Comparison of ENCODE assay signal across 1 cellular context in the genomic region with DNA sequence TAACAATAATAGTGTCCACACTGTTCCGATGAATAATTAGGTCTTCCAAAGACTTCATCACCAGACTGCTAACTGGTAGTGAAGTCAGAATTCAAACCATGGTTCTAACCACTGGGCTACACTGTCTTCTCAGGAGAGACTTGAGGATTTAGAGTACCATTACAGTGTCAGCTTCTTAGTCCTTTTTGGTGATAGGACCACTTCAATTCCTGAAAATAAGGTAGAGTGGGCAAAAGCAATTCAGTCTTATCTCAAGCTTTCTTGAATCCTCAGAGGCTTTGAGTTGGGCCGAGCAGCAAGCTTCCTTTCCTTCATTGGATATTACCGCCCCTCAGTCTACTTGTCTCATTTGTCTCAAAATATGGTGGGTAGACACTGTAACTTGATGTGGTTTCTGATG.
TF ChIP-seq lines count a peak whose summit lies in the region.

No MANE protein-coding gene starts in this region.

TF ChIP-seq in IMR-90, 13 proteins besides CTCF, POLR2A, EP300 and RAD21:
- TF ChIP-seq MAFK (IDR thresholded peaks at IDR 0.05; ENCODE audit: low read depth, low read length), result no peak
